In the genomic region with DNA sequence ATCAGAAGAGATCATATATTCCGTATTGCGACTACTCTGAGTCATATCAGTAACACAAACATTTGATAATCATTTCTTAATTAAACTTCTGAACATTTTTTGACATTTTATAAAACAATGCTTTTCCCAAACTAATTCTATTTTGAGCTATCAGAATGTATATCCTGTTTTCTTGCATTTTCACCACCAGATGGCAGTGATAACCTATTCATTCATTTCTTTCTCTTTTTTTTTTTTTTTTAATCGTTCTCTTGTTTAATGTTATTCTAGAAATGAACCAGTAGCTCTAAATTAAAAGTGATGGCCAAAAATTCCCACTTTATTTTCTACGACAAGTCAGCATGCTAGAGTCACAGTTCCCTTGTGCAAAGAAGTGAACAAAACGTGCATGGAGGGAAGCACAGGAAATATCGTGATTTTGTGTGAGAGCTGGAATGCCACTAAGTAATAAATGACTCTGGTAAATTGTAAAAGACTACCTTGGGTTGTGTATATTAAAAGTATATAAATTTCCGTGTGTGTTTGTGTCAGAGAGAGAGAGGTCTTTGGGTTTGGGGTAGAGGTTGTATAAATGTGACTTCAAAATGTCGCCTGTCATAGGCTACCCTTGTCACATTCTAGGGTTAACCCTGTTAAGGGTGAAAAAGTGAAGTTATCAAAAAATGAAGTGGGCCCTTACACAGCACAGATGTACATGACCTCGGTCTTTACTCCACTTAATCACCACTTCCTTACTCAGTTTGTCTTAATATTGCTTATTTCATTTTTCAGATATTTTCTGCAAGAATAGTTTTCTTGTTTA, we compare ENCODE assay signal across 2 cellular contexts.
TF ChIP-seq lines count a peak whose summit lies in the region.

No MANE protein-coding gene starts in this region.

TF ChIP-seq in K562, 482 proteins besides CTCF, POLR2A, EP300 and RAD21 (continues in another document):
- TF ChIP-seq, protein P1, sequence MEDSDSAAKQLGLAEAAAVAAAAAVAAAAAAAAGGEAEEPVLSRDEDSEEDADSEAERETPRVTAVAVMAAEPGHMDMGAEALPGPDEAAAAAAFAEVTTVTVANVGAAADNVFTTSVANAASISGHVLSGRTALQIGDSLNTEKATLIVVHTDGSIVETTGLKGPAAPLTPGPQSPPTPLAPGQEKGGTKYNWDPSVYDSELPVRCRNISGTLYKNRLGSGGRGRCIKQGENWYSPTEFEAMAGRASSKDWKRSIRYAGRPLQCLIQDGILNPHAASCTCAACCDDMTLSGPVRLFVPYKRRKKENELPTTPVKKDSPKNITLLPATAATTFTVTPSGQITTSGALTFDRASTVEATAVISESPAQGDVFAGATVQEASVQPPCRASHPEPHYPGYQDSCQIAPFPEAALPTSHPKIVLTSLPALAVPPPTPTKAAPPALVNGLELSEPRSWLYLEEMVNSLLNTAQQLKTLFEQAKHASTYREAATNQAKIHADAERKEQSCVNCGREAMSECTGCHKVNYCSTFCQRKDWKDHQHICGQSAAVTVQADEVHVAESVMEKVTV (CRISPR knock-in tag; IDR thresholded peaks at IDR 0.05) = peak; percentile 59; the same call in 1 of the 2 replicates
- TF ChIP-seq, protein P2, sequence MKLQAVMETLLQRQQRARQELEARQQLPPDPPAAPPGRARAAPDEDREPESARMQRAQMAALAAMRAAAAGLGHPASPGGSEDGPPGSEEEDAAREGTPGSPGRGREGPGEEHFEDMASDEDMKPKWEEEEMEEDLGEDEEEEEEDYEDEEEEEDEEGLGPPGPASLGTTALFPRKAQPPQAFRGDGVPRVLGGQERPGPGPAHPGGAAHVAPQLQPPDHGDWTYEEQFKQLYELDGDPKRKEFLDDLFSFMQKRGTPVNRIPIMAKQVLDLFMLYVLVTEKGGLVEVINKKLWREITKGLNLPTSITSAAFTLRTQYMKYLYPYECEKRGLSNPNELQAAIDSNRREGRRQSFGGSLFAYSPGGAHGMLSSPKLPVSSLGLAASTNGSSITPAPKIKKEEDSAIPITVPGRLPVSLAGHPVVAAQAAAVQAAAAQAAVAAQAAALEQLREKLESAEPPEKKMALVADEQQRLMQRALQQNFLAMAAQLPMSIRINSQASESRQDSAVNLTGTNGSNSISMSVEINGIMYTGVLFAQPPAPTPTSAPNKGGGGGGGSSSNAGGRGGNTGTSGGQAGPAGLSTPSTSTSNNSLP (IDR thresholded peaks at IDR 0.05; ENCODE audit: borderline replicate concordance, low read depth, low read length) = 0 out of 2 replicates have a peak, but pooled peaks have one; percentile 30
- no peak for TF ChIP-seq ZNF778 (CRISPR knock-in tag; IDR thresholded peaks at IDR 0.05)
- no peak for TF ChIP-seq SMARCA4 (IDR thresholded peaks at IDR 0.05)
- TF ChIP-seq, protein P3, sequence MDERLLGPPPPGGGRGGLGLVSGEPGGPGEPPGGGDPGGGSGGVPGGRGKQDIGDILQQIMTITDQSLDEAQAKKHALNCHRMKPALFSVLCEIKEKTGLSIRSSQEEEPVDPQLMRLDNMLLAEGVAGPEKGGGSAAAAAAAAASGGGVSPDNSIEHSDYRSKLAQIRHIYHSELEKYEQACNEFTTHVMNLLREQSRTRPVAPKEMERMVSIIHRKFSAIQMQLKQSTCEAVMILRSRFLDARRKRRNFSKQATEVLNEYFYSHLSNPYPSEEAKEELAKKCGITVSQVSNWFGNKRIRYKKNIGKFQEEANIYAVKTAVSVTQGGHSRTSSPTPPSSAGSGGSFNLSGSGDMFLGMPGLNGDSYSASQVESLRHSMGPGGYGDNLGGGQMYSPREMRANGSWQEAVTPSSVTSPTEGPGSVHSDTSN (CRISPR knock-in tag; IDR thresholded peaks at IDR 0.05; ENCODE audit: low read depth) = no peak
- TF ChIP-seq, protein P3 (tag; conservative IDR thresholded peaks at IDR 0.05; ENCODE audit: low read depth) = no peak
- TF ChIP-seq CC2D1A (IDR thresholded peaks at IDR 0.05) = 0 out of 2 replicates have a peak, but pooled peaks have one; percentile 39
- TF ChIP-seq CAMTA2 (CRISPR knock-in tag; conservative IDR thresholded peaks at IDR 0.05) = no peak
- TF ChIP-seq, protein P4, sequence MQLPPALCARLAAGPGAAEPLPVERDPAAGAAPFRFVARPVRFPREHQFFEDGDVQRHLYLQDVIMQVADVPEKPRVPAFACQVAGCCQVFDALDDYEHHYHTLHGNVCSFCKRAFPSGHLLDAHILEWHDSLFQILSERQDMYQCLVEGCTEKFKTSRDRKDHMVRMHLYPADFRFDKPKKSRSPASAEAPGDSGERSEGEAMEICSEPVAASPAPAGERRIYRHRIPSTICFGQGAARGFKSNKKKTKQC (CRISPR knock-in tag; IDR thresholded peaks at IDR 0.05) = no peak
- TF ChIP-seq POLR2H (tag; IDR thresholded peaks at IDR 0.05; ENCODE audit: low read depth) = no peak
- TF ChIP-seq ARID2 (IDR thresholded peaks at IDR 0.05) = 0 out of 2 replicates have a peak, but pooled peaks have one; percentile 40
- no peak for TF ChIP-seq HEY1 (CRISPR knock-in tag; IDR thresholded peaks at IDR 0.05; ENCODE audit: borderline replicate concordance)
- TF ChIP-seq, protein P5, sequence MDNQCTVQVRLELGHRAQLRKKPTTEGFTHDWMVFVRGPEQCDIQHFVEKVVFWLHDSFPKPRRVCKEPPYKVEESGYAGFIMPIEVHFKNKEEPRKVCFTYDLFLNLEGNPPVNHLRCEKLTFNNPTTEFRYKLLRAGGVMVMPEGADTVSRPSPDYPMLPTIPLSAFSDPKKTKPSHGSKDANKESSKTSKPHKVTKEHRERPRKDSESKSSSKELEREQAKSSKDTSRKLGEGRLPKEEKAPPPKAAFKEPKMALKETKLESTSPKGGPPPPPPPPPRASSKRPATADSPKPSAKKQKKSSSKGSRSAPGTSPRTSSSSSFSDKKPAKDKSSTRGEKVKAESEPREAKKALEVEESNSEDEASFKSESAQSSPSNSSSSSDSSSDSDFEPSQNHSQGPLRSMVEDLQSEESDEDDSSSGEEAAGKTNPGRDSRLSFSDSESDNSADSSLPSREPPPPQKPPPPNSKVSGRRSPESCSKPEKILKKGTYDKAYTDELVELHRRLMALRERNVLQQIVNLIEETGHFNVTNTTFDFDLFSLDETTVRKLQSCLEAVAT (IDR thresholded peaks at IDR 0.05) = no peak
- no peak for TF ChIP-seq ZBTB7A (IDR thresholded peaks at IDR 0.05; ENCODE audit: borderline replicate concordance, control insufficient read depth, low read depth, low read length)
- TF ChIP-seq RBM25 (IDR thresholded peaks at IDR 0.05; ENCODE audit: low read depth, low read length, severe bottlenecking) = no peak
- no peak for TF ChIP-seq TBP (optimal IDR thresholded peaks at IDR 0.05; ENCODE audit: low read depth, low read length)

TF ChIP-seq in liver, 16 proteins besides CTCF, POLR2A, EP300 and RAD21 (continued from another document):
- TF ChIP-seq YY1 (IDR thresholded peaks at IDR 0.05) = peak; percentile 15
